Comparison of ENCODE assay signal across 1 cellular context in genomic region chr10:28370107-28370835, GRCh38.
TF ChIP-seq lines count a peak whose summit lies in the region.

No MANE protein-coding gene starts in this region.

TF ChIP-seq in K562, 482 proteins besides CTCF, POLR2A, EP300 and RAD21 (continued from another document):
- TF ChIP-seq, protein P1, sequence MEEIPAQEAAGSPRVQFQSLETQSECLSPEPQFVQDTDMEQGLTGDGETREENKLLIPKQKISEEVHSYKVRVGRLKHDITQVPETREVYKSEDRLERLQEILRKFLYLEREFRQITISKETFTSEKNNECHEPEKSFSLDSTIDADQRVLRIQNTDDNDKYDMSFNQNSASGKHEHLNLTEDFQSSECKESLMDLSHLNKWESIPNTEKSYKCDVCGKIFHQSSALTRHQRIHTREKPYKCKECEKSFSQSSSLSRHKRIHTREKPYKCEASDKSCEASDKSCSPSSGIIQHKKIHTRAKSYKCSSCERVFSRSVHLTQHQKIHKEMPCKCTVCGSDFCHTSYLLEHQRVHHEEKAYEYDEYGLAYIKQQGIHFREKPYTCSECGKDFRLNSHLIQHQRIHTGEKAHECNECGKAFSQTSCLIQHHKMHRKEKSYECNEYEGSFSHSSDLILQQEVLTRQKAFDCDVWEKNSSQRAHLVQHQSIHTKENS (CRISPR knock-in tag; IDR thresholded peaks at IDR 0.05) = no peak
- TF ChIP-seq EZH2 (IDR thresholded peaks at IDR 0.05; ENCODE audit: borderline replicate concordance, low read depth, low read length) = no peak
- TF ChIP-seq RBM25 (IDR thresholded peaks at IDR 0.05; ENCODE audit: low read depth, low read length, severe bottlenecking) = peak; percentile 56
- no peak for TF ChIP-seq CEBPB (tag; IDR thresholded peaks at IDR 0.05)
- no peak for TF ChIP-seq RAD51 (IDR thresholded peaks at IDR 0.05; ENCODE audit: borderline replicate concordance, low read depth)
- no peak for TF ChIP-seq KDM5B (IDR thresholded peaks at IDR 0.05; ENCODE audit: insufficient replicate concordance, low read depth, low read length)
